Comparison of ENCODE assay signal across 24 cellular contexts in the genomic region with DNA sequence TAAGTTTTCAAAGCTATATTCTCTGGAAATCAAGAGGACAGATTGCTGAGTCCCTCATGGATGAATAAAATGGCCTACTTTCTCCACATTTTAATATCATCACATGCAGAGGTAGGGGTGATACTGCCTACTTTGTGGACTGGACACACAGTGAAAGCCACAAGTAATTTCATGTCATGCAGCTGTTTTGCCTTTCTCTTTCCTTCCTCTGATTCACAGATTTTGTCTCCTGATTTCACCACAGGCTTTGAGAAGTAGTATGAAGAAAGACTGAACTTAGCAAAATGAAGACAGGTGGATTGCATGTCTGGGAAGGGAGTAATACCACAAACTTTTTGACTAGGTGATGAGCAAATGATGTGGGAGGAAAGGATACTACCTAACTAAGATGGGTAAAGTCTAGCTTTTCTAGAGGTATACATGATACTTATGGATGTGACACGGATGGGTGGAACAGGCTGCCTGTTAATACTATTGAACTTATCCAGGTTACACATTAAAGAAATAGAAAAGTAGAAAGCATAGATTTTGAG.
"Had no signal": no experiment of that assay in that cellular context is flagged by ENCODE, and none has a peak within 500 bp of the region (broad histone marks: within the 10 kb centered on the region; RNA-seq: fewer than 3 reads in every experiment).

No MANE protein-coding gene starts in this region.

- H3K9me3 Mint-ChIP-seq: nephron progenitor cell had no signal

- H3K27ac ChIP-seq: heart left ventricle, parathyroid adenoma, thyroid gland, WERI-Rb-1 had no signal

- H3K9me3 ChIP-seq: gastroesophageal sphincter, heart left ventricle, thyroid gland had no signal

- H3K79me2 ChIP-seq: parathyroid adenoma had no signal

- H3K4me3 Mint-ChIP-seq: activated T-cell treated with anti-CD3 and anti-CD28 coated beads, Interleukin-2, amount 50 U/mL, for 4 hours; nephron progenitor cell; stimulated activated naive CD8-positive, alpha-beta T cell treated with anti-CD3 and anti-CD28 coated beads, Interleukin-15, Interleukin-2, amounts not matched to agents 100 ng/mL and 50 ng/mL, for 24 hours had no signal

- H3K4me3 ChIP-seq: coronary artery, gastroesophageal sphincter, heart left ventricle, thyroid gland had no signal

- H2AFZ ChIP-seq: parathyroid adenoma had no signal

- H3K27me3 ChIP-seq: gastroesophageal sphincter, heart left ventricle, thyroid gland had no signal

- H3K27ac Mint-ChIP-seq: nephron progenitor cell; stimulated activated naive CD8-positive, alpha-beta T cell treated with anti-CD3 and anti-CD28 coated beads, Interleukin-15, Interleukin-2, amounts not matched to agents 100 ng/mL and 50 ng/mL, for 24 hours had no signal

- H3K9ac ChIP-seq: parathyroid adenoma had no signal

- DNase-seq: activated CD4-positive, alpha-beta T cell treated with anti-CD3 and anti-CD28 coated beads, Interleukin-2, amount 50 U/mL, for 1 hour; activated CD4-positive, CD25-positive, alpha-beta regulatory T cell treated with anti-CD3 and anti-CD28 coated beads, Interleukin-2, amount 50 U/mL, for 72 hours; activated CD8-positive, alpha-beta memory T cell treated with anti-CD3 and anti-CD28 coated beads, Interleukin-2, amount 50 U/mL, for 48 hours; activated effector memory CD4-positive, alpha-beta T cell treated with Interleukin-2 at 50 U/mL for 16 hours; activated naive CD4-positive, alpha-beta T cell treated with anti-CD3 and anti-CD28 coated beads, Interleukin-2, amount 50 U/mL, for 16 hours; activated T-cell treated with anti-CD3 and anti-CD28 coated beads, Interleukin-2, amount 50 U/mL, for 4 hours; anterior cingulate cortex; central memory CD4-positive, alpha-beta T cell; heart left ventricle; islet precursor cell; left cardiac atrium; nephron progenitor cell; nucleus accumbens; right cardiac atrium; stimulated activated CD4-positive, alpha-beta T cell treated with anti-CD3 and anti-CD28 coated beads, Interleukin-12 subunit alpha, Interleukin-12 subunit beta, amount 100 ng/mL, for 4 hours; substantia nigra; T-helper 1 cell; thyroid gland; WERI-Rb-1 had no signal

- ATAC-seq: gastroesophageal sphincter, heart left ventricle, left cardiac atrium, right cardiac atrium had no signal

- FAIRE-seq: TTC549 had no signal

- H3K36me3 ChIP-seq: gastroesophageal sphincter, heart left ventricle, thyroid gland, WERI-Rb-1 had no signal

- H3K4me1 ChIP-seq: parathyroid adenoma had no signal

- H3K27me3 Mint-ChIP-seq: stimulated activated naive CD8-positive, alpha-beta T cell treated with anti-CD3 and anti-CD28 coated beads, Interleukin-15, Interleukin-2, amounts not matched to agents 100 ng/mL and 50 ng/mL, for 24 hours had no signal
